8 cellular contexts compared by ENCODE assay signal in genomic region chr16:3264137-3265036, GRCh38. TPM values are rescaled to one million over a fixed set of nuclear protein-coding genes. Genes with fewer than 3 reads are reported as not detected.
A peak's percentile ranks its signal among the peaks of the same experiment; 100 is the strongest.
DNase-seq lines count a peak whose midpoint lies in the region; ATAC-seq and TF ChIP-seq lines count a peak whose summit lies in the region.

No MANE protein-coding gene starts in this region.

- DNase-seq in NCI-H128 (lab: John Stamatoyannopoulos, UW; ENCODE audit: unreplicated experiment) (peak; percentile 86), adipocyte (ENCODE audit: low read depth) (peak; percentile 99), heart left ventricle (peak; percentile 97 to 100 (median 98)), posterior cingulate gyrus (peak; percentile 98 to 100 (median 99)), upper lobe of right lung (peak; percentile 99)

- peaks cover 19% of the 10 kb centered on the region for H3K4me1 ChIP-seq in adipocyte (ENCODE audit: control insufficient read depth, insufficient read depth, low read length)
- peaks cover 0 to 34% (median 9%) of the 10 kb centered on the region in 12 donors for H3K4me1 ChIP-seq in heart left ventricle
- H3K4me1 ChIP-seq in upper lobe of right lung: peaks cover 12% of the 10 kb centered on the region

- peak; percentile 52 for TF ChIP-seq CTCF in GM12872 (IDR thresholded peaks at IDR 0.05; ENCODE audit: insufficient read depth, low read depth, low read length)
- TF ChIP-seq CTCF in SU-DHL-6 (IDR thresholded peaks at IDR 0.05; ENCODE audit: insufficient read depth, low read length, poor library complexity, severe bottlenecking): no peak
- peak in 8 of 12 donors; percentile 7 to 55 (median 29) for TF ChIP-seq CTCF in heart left ventricle (IDR thresholded peaks at IDR 0.05)
- peak; percentile 27 for TF ChIP-seq CTCF in upper lobe of right lung (IDR thresholded peaks at IDR 0.05)

- ATAC-seq in HG02759 (IDR thresholded peaks at IDR 0.05; ENCODE audit: unreplicated experiment) (peak; percentile 81), heart left ventricle (peak; percentile 95 to 97 (median 96)), upper lobe of right lung (peak; percentile 96)

- no peaks in the 10 kb centered on the region for H3K9me2 ChIP-seq in SU-DHL-6 (replicated peaks; ENCODE audit: insufficient read depth, low read length)

- peak overlapping the region; percentile 72 for H3K4me2 ChIP-seq in SU-DHL-6 (ENCODE audit: low read depth, low read length, poor library complexity, severe bottlenecking)

- H3K27ac ChIP-seq in SU-DHL-6 (ENCODE audit: low read depth, low read length) (peak overlapping the region; percentile 76), heart left ventricle (peak overlapping the region; percentile 93 to 100 (median 99)), upper lobe of right lung (peak overlapping the region; percentile 95)

- peaks cover 9% of the 10 kb centered on the region for H3F3A ChIP-seq in SU-DHL-6 (ENCODE audit: insufficient read depth)

- H3K79me2 ChIP-seq in SU-DHL-6 (ENCODE audit: insufficient read depth, low read length): no peaks in the 10 kb centered on the region

- H2AFZ ChIP-seq in SU-DHL-6 (ENCODE audit: low read depth, low read length, severe bottlenecking): peak overlapping the region; percentile 78

- H4K20me1 ChIP-seq in SU-DHL-6 (ENCODE audit: low read depth, low read length): no peaks in the 10 kb centered on the region

- H3K4me3 ChIP-seq in SU-DHL-6 (ENCODE audit: insufficient read depth, low read length, poor library complexity, severe bottlenecking) (peak overlapping the region; percentile 79), adipocyte (ENCODE audit: low read length) (peak overlapping the region; percentile 87), heart left ventricle (peak overlapping the region; percentile 37 to 91 (median 81)), upper lobe of right lung (peak overlapping the region; percentile 71)

- intact Hi-C loops in heart left ventricle (cut with DNase I): loop anchor here in 8 of 10 donors (1.0 to 10.0 kb wide), 13 partner anchors 18 to 240 kb away; partner anchors contain the start of genes CLUAP1 (in 5 of the 8), ZNF263 (in 5 of the 8), C16orf90 (in 2 of the 8) and TIGD7 (in 1 of the 8)
- intact Hi-C loops in posterior cingulate gyrus (cut with DNase I): loop anchor here (1.0 to 2.0 kb wide), 2 partner anchors 18 to 41 kb away; partner anchors contain the start of genes TIGD7, ZNF263 and ZNF75A
- intact Hi-C loops in upper lobe of right lung (cut with DNase I): no loop called here

- peak overlapping the region; percentile 93 for H3K9ac ChIP-seq in SU-DHL-6 (ENCODE audit: low read length)
- peak overlapping the region; percentile 95 for H3K9ac ChIP-seq in adipocyte (ENCODE audit: low read length)

- H3K27me3 ChIP-seq in SU-DHL-6 (ENCODE audit: low read length) (no peaks in the 10 kb centered on the region), adipocyte (replicated peaks; ENCODE audit: control insufficient read depth, insufficient read depth, low read length) (no peaks in the 10 kb centered on the region), heart left ventricle (no peaks in the 10 kb centered on the region), upper lobe of right lung (no peaks in the 10 kb centered on the region)

- TF ChIP-seq POLR2A in heart left ventricle (IDR thresholded peaks at IDR 0.05): peak; percentile 20 to 80

- H3K36me3 ChIP-seq in SU-DHL-6 (ENCODE audit: low read length) (no peaks in the 10 kb centered on the region), adipocyte (ENCODE audit: control insufficient read depth, insufficient read depth, low read length, severe bottlenecking) (no peaks in the 10 kb centered on the region), heart left ventricle (peaks cover 0 to 29% (median 10%) of the 10 kb centered on the region in 9 donors), upper lobe of right lung (no peaks in the 10 kb centered on the region)

- H3K9me3 ChIP-seq in SU-DHL-6 (ENCODE audit: insufficient read depth, low read length) (no peaks in the 10 kb centered on the region), adipocyte (ENCODE audit: control insufficient read depth, low read length) (no peaks in the 10 kb centered on the region), heart left ventricle (peaks cover 0 to 58% (median 7%) of the 10 kb centered on the region in 12 donors), upper lobe of right lung (no peaks in the 10 kb centered on the region)

- WGBS in heart left ventricle, 4 donors: 2 to 8% (median 4%) methylated on average over 42 to 77 of the region's 77 CpGs

RNA-seq across cellular contexts. Expression of gene MEFV, which starts 8.0 kb away (rescaled TPM):
- total RNA-seq in heart left ventricle: 1 to 10 TPM in 4 of 9 donors, under 1 TPM in 5; 0.39 to 4.3 (median 0.91) TPM
- under 1 TPM; 0.23 to 0.33 TPM for polyA plus RNA-seq in heart left ventricle
- total RNA-seq in upper lobe of right lung: 8.3 TPM

RNA-seq across cellular contexts. Expression of gene ZNF263, which starts 18.9 kb away (rescaled TPM):
- total RNA-seq in heart left ventricle (10 to 100 TPM in 4 of 9 donors, 1 to 10 TPM in 5; 6.4 to 18.7 (median 9.6) TPM), upper lobe of right lung (27.6 TPM)
- polyA plus RNA-seq in heart left ventricle: 10 to 100 TPM in 1 of 2 donors, 1 to 10 TPM in 1; 5.3 to 16.6 TPM

RNA-seq across cellular contexts. Expression of gene ZNF200, which starts 29.4 kb away (rescaled TPM):
- total RNA-seq in heart left ventricle (1 to 10 TPM; 4.8 to 8.7 (median 6.5) TPM), upper lobe of right lung (7.4 TPM)
- polyA plus RNA-seq in heart left ventricle: 1 to 10 TPM; 2.7 to 4.7 TPM

RNA-seq across cellular contexts. Expression of gene TIGD7, which starts 40.8 kb away (rescaled TPM):
- total RNA-seq in heart left ventricle (10 to 100 TPM in 1 of 9 donors, 1 to 10 TPM in 8; 4.6 to 10.4 (median 8.2) TPM), upper lobe of right lung (6.9 TPM)
- 1 to 10 TPM; 2.9 to 7.4 TPM for polyA plus RNA-seq in heart left ventricle

RNA-seq across cellular contexts. Expression of gene ZNF75A, which starts 40.9 kb away (rescaled TPM):
- total RNA-seq in heart left ventricle (10 to 100 TPM; 13.3 to 27.3 (median 18.1) TPM), upper lobe of right lung (26.1 TPM)
- 10 to 100 TPM; 12.3 to 22.0 TPM for polyA plus RNA-seq in heart left ventricle

Comparison
In these comparisons a context has a peak if more than half of its experiments do, and no peak if none do; other contexts are left out.
1. Peak in every context shown above with its lines: DNase-seq, ATAC-seq, H3K4me3 ChIP-seq and H3K27ac ChIP-seq.